In the genomic region with DNA sequence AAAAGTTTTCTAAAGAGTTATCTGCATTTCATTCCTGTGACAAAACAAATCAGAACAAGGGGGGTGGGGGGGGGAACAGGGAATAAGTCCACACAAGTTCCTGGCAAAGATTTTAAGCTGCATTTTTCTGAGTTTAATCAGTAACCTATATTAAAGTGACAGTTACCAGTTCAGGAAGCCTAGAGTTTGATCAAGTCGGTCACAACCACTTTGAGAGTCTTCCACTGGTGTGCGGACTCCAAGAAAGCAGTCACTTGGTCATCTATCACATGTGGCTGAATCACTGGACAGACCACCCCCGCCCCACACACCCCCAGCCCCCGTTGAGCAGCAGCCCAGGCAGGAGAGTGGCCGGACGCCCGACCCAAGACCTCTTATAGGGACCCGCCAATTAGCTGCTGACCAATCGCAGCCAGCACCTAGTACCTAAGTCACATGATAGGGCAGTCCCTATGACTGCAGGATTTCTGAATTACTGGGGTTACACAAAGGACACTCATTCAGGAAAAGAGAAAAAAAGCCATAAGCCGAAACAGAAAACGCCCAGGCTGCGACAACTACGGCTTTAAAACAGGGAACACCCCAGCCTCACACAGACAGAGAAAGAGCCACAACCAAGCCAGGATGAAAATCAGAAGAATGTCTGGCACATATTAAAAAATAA, we compare ENCODE assay signal across 8 cellular contexts.
DNase-seq lines count a peak whose midpoint lies in the region; ATAC-seq, FAIRE-seq and TF ChIP-seq lines count a peak whose summit lies in the region.

No MANE protein-coding gene starts in this region.

- peak; percentile 65 for TF ChIP-seq POLR2A in GM12878 (IDR thresholded peaks at IDR 0.05; ENCODE audit: low read depth, low read length)

- H3K4me2 ChIP-seq in PC-9 (peak overlapping the region; percentile 73), GM12878 (ENCODE audit: control insufficient read depth, insufficient read depth) (peak overlapping the region; percentile 44; the same call in 1 of the 2 replicates)

- no peaks in the 10 kb centered on the region for H3K9me2 ChIP-seq in PC-9 (ENCODE audit: insufficient read depth)

- in situ Hi-C loops in GM12878 (cut with MboI) = loop anchor here (25.0 kb wide), 1 partner anchor 883 kb away; no protein-coding TSS in a partner anchor

- TF ChIP-seq CTCF in PC-9 (conservative IDR thresholded peaks at IDR 0.05) (no peak), GM12878 (IDR thresholded peaks at IDR 0.05 in 2 of 3, conservative IDR thresholded peaks at IDR 0.05 in 1 of 3; ENCODE audit: control insufficient read depth in 2 of 3, extremely low read depth in 1 of 3, insufficient read depth in 1 of 3, low read depth in 3 of 3, low read length in 3 of 3) (no peak), kidney (IDR thresholded peaks at IDR 0.05; ENCODE audit: borderline replicate concordance, extremely low read depth, insufficient read depth) (no peak)

- 2% methylated on average over 13 of the region's 13 CpGs for WGBS in GM12878 (ENCODE audit: insufficient coverage, insufficient replicate concordance, low lambda C conversion rate, missing lambda C conversion rate)

- DNase-seq in PC-9 = peak; percentile 54 to 73
- peak; percentile 51 for DNase-seq in GM12878 (ENCODE audit: low read depth, low spot score)
- peak; percentile 91 for DNase-seq in kidney
- DNase-seq in stimulated activated CD4-positive, alpha-beta T cell treated with anti-CD3 and anti-CD28 coated beads, Interleukin-4, amount 100 ng/mL, for 1 hour = peak; percentile 35
- no peak for DNase-seq in DMS79 treated with DMSO at 0.1 percent for 48 hours (lab: John Stamatoyannopoulos, UW)

- ATAC-seq in GM18508 (IDR thresholded peaks at IDR 0.05; ENCODE audit: insufficient read depth, unreplicated experiment) (peak; percentile 72), HG02840 (IDR thresholded peaks at IDR 0.05; ENCODE audit: low FRiP score, unreplicated experiment) (peak; percentile 80), GM12878 (peak; percentile 83)

- no peak for TF ChIP-seq EP300 in GM12878 (IDR thresholded peaks at IDR 0.05; ENCODE audit: borderline replicate concordance in 1 of 2, control insufficient read depth in 1 of 2, low read depth in 2 of 2, low read length in 2 of 2)

- CTCF ChIA-PET in PC-9 (lab: Charles Lee) (no interaction called here), GM12878 (lab: Yijun Ruan, JAX) (interaction anchor here (1.1 to 1.4 kb wide), 2 partner anchors 13 to 16 kb away, joined by 3 to 5 read pairs; no protein-coding TSS in a partner anchor)

- H3K79me2 ChIP-seq in ACC112 (ENCODE audit: control insufficient read depth, insufficient read depth, low read length, unreplicated experiment) (peaks cover 89% of the 10 kb centered on the region), PC-9 (ENCODE audit: low read depth) (peaks cover 94% of the 10 kb centered on the region), GM12878 (ENCODE audit: control insufficient read depth, insufficient read depth, low read length) (no peaks in the 10 kb centered on the region)

- TF ChIP-seq RAD21 in GM12878 (IDR thresholded peaks at IDR 0.05; ENCODE audit: insufficient read depth, low read depth, low read length) = no peak

- H3K4me3 ChIP-seq in ACC112 (ENCODE audit: low read depth, low read length) (peak overlapping the region; percentile 99), PC-9 (peak overlapping the region; percentile 57), GM12878 (peak overlapping the region; percentile 65; the same call in 1 of the 2 replicates), kidney (ENCODE audit: low read length in 2 of 2) (peak overlapping the region; percentile 79 to 88)

- peaks cover 34% of the 10 kb centered on the region for H3K36me3 ChIP-seq in ACC112 (ENCODE audit: insufficient read depth, low read length)
- H3K36me3 ChIP-seq in PC-9 (ENCODE audit: low read depth) = no peaks in the 10 kb centered on the region
- no peaks in the 10 kb centered on the region for H3K36me3 ChIP-seq in GM12878 (ENCODE audit: control insufficient read depth in 2 of 2, insufficient read depth in 2 of 2, low read length in 1 of 2)
- H3K36me3 ChIP-seq in kidney (ENCODE audit: control insufficient read depth in 1 of 2, insufficient read depth in 2 of 2, low read length in 2 of 2) = no peaks in the 10 kb centered on the region

- no peaks in the 10 kb centered on the region for H3K27me3 ChIP-seq in ACC112 (ENCODE audit: insufficient read depth, low read length)
- H3K27me3 ChIP-seq in PC-9 (ENCODE audit: insufficient read depth, low read depth) = no peaks in the 10 kb centered on the region
- 0 out of 4 replicates have a peak, but pooled peaks cover 0 to 3% of the 10 kb centered on the region in 2 experiments for H3K27me3 ChIP-seq in GM12878 (replicated peaks in 1 of 2; ENCODE audit: control insufficient read depth in 2 of 2, insufficient read depth in 2 of 2, low read length in 1 of 2)

- H4K20me1 ChIP-seq in PC-9 (ENCODE audit: insufficient read depth) = peaks cover 4% of the 10 kb centered on the region; the same call in 1 of the 2 replicates
- no peaks in the 10 kb centered on the region for H4K20me1 ChIP-seq in GM12878 (ENCODE audit: control insufficient read depth, insufficient read depth)

- POLR2A ChIA-PET in PC-9 (lab: Charles Lee; ENCODE audit: unreplicated experiment) = interaction anchor here (0.6 kb wide), 1 partner anchor 22 kb away, joined by 5 read pairs; no protein-coding TSS in a partner anchor
- POLR2A ChIA-PET in GM12878 (lab: Charles Lee) = interaction anchor here (0.6 to 1.2 kb wide), 5 partner anchors 11 to 1173 kb away, joined by 3 to 4 read pairs (median 3); no protein-coding TSS in a partner anchor

- no peak for FAIRE-seq in GM12878 (lab: Jason Lieb, UNC)
- FAIRE-seq in kidney (lab: Jason Lieb, UNC) = peak; percentile 25

- H3F3A ChIP-seq in PC-9 (ENCODE audit: insufficient read depth, low read depth) = peaks cover 33% of the 10 kb centered on the region

- no peaks in the 10 kb centered on the region for H3K9me3 ChIP-seq in PC-9 (ENCODE audit: insufficient read depth, low read depth)
- no peaks in the 10 kb centered on the region for H3K9me3 ChIP-seq in GM12878 (replicated peaks; ENCODE audit: control insufficient read depth, insufficient read depth, low read length)
- H3K9me3 ChIP-seq in kidney (ENCODE audit: control insufficient read depth in 1 of 2, low read length in 2 of 2) = no peaks in the 10 kb centered on the region

- H3K4me1 ChIP-seq in ACC112 (ENCODE audit: control insufficient read depth, insufficient read depth, low read length, unreplicated experiment) (peaks cover 36% of the 10 kb centered on the region), PC-9 (replicated peaks; ENCODE audit: insufficient read depth) (peaks cover 27% of the 10 kb centered on the region), GM12878 (ENCODE audit: control insufficient read depth, insufficient read depth, low read length) (peaks cover 4% of the 10 kb centered on the region), kidney (ENCODE audit: control insufficient read depth in 1 of 2, insufficient read depth in 1 of 2, low read depth in 1 of 2, low read length in 2 of 2) (peaks cover 0 to 2% of the 10 kb centered on the region in 2 donors)

- intact Hi-C loops in PC-9 (cut with micrococcal nuclease; ENCODE audit: unreplicated experiment) (loop anchor here (2.0 to 5.0 kb wide), 2 partner anchors 59 to 437 kb away; no protein-coding TSS in a partner anchor), GM12878 (cut with micrococcal nuclease; ENCODE audit: unreplicated experiment) (no loop called here), kidney (cut with DNase I) (no loop called here)

- RAD21 ChIA-PET in GM12878 (lab: Charles Lee; ENCODE audit: unreplicated experiment) = interaction anchor here (0.6 to 0.7 kb wide), 2 partner anchors 11 to 37 kb away, joined by 3 to 4 read pairs; no protein-coding TSS in a partner anchor

- SMC1A ChIA-PET in GM12878 (lab: Charles Lee; ENCODE audit: uncharacterized antibody, unreplicated experiment) = interaction anchor here (1.4 to 1.9 kb wide), 2 partner anchors 12 to 22 kb away, joined by 4 to 5 read pairs; no protein-coding TSS in a partner anchor

- peak overlapping the region; percentile 40; the same call in 1 of the 2 replicates for H3K9ac ChIP-seq in GM12878 (ENCODE audit: control insufficient read depth, insufficient read depth, low read length)
- H3K9ac ChIP-seq in kidney (ENCODE audit: low read length in 2 of 2) = peak overlapping the region; percentile 92 to 94

- H2AFZ ChIP-seq in ACC112 (ENCODE audit: low read length, unreplicated experiment) = no peak overlapping the region
- H2AFZ ChIP-seq in PC-9 = no peak overlapping the region
- no peak overlapping the region for H2AFZ ChIP-seq in GM12878 (ENCODE audit: control insufficient read depth, low read depth, low read length)

- BruUV-seq in PC-9 (replicated peaks; lab: Mats Ljungman, UMichigan) (no TSS peak), GM12878 (replicated peaks; lab: Mats Ljungman, UMichigan) (no TSS peak)

- H3K27ac ChIP-seq in ACC112 (ENCODE audit: low read depth, low read length) (peak overlapping the region; percentile 93), PC-9 (peak overlapping the region; percentile 87), GM12878 (ENCODE audit: control insufficient read depth, insufficient read depth) (no peak overlapping the region), kidney (ENCODE audit: low read depth in 2 of 2, low read length in 2 of 2) (peak overlapping the region; percentile 87 to 94)

TF ChIP-seq in GM12878, 131 proteins besides CTCF, POLR2A, EP300 and RAD21 (continues in another document):
- TF ChIP-seq, protein P1, sequence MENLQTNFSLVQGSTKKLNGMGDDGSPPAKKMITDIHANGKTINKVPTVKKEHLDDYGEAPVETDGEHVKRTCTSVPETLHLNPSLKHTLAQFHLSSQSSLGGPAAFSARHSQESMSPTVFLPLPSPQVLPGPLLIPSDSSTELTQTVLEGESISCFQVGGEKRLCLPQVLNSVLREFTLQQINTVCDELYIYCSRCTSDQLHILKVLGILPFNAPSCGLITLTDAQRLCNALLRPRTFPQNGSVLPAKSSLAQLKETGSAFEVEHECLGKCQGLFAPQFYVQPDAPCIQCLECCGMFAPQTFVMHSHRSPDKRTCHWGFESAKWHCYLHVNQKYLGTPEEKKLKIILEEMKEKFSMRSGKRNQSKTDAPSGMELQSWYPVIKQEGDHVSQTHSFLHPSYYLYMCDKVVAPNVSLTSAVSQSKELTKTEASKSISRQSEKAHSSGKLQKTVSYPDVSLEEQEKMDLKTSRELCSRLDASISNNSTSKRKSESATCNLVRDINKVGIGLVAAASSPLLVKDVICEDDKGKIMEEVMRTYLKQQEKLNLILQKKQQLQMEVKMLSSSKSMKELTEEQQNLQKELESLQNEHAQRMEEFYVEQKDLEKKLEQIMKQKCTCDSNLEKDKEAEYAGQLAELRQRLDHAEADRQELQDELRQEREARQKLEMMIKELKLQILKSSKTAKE (IDR thresholded peaks at IDR 0.05; ENCODE audit: low read depth, poor library complexity, severe bottlenecking) = peak; percentile 33
- no peak for TF ChIP-seq SUZ12 (IDR thresholded peaks at IDR 0.05; ENCODE audit: unreplicated experiment)
- TF ChIP-seq RAD51 (IDR thresholded peaks at IDR 0.05) = peak; percentile 85
- peak; percentile 43 to 57; a peak in 2 of 4 replicates for TF ChIP-seq BHLHE40 (IDR thresholded peaks at IDR 0.05; ENCODE audit: borderline replicate concordance in 1 of 2, low read depth in 2 of 2, low read length in 1 of 2)
- TF ChIP-seq FOXK2 (IDR thresholded peaks at IDR 0.05) = no peak
- 0 out of 2 replicates have a peak, but pooled peaks have one; percentile 12 for TF ChIP-seq YY1 (IDR thresholded peaks at IDR 0.05; ENCODE audit: low read depth, low read length)
